Comparison of ENCODE assay signal across 9 cellular contexts in the genomic region with DNA sequence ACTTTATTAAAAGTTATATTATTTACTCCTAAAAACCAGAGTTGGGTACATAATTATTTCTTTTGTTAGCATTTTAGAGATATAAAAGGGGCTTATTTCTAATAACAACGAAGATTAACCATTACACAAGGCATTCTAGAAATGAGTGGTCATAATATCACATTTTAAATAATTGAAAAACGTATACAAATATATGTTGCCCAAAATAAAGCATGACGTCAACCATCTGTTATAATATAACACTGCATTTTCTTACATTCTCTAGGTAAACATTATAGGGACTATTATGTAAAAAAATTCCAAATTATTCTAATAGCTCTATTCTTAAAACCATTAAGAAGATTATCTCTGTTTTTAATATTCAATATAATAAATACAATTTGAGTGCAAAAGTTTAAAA.
"Had no signal": no experiment of that assay in that cellular context is flagged by ENCODE, and none has a peak within 500 bp of the region (broad histone marks: within the 10 kb centered on the region; RNA-seq: fewer than 3 reads in every experiment).

No MANE protein-coding gene starts in this region.

- H3K27ac Mint-ChIP-seq: HFFc6 had no signal

- DNase-seq: GM23248, GOT3, H7, HFFc6, IMR-90 had no signal

- H3K27ac ChIP-seq: GM23248, HL-60 had no signal

- FAIRE-seq: K562 had no signal

- H3K4me3 ChIP-seq: GM23248, HAP-1, K562 had no signal

- H2AFZ ChIP-seq: GM23248 had no signal

- ATAC-seq: HCT116, K562 had no signal

- H3K9me3 ChIP-seq: HAP-1 had no signal

- H3K4me1 ChIP-seq: HAP-1 had no signal

- H3K9ac ChIP-seq: GM23248 had no signal

- H3K36me3 ChIP-seq: HAP-1 had no signal

- H3K4me3 Mint-ChIP-seq: HFFc6 had no signal
